In the genomic region with DNA sequence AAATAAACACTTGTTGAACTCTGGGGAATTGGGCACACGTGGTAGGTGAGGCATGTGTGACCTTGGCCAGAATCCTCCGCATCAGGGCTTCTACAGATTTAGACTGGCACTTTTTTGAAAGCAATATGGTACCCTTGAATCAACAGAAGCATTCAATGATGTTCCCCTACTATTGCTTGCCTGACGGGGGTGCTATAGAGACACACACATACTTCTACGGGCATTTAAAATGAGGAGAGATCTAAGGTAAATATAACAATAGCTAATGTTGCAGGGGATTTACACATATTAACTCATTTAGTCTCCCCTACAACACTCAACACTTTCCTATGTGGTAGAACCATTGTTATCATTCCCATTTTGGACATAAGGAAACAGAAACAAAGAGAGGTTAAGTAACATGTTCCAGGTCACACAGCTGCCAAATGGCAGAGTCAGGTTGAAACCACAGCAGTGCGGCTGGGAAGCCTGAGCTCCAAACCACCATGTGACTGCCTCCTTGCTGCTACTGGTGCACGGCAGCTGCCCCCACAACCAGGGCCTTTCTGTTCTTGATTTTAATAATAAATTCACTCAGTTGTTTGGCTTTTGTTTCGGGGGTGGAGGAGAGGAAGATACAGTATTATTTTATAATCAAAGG, we compare ENCODE assay signal across 11 cellular contexts.
DNase-seq lines count a peak whose midpoint lies in the region; ATAC-seq, FAIRE-seq and TF ChIP-seq lines count a peak whose summit lies in the region.
"Had no signal": no experiment of that assay in that cellular context is flagged by ENCODE, and none has a peak within 500 bp of the region (broad histone marks: within the 10 kb centered on the region; RNA-seq: fewer than 3 reads in every experiment).

No MANE protein-coding gene starts in this region.

- no peak overlapping the region for H4K5ac ChIP-seq in H1 (ENCODE audit: insufficient read length, low read depth, low read length)

- no peak overlapping the region for H4K91ac ChIP-seq in H1 (replicated peaks; ENCODE audit: insufficient read length, low read length)

- WGBS in H1 (ENCODE audit: extremely low coverage in 1 of 2, insufficient coverage in 1 of 2, insufficient read length in 1 of 2, insufficient replicate concordance in 2 of 2, low coverage in 1 of 2, low lambda C conversion rate in 2 of 2, missing lambda C conversion rate in 1 of 2), 2 experiments, result 86% methylated on average over 7 of the region's 7 CpGs; no CpG with 5 or more reads in 1 of the 2 experiments
- WGBS in thyroid gland, 2 donors, result 85 to 87% methylated on average over 7 of the region's 7 CpGs

- H3K56ac ChIP-seq in H1 (replicated peaks; ENCODE audit: insufficient read length, low read depth, low read length), result no peak overlapping the region

- H3K23ac ChIP-seq in H1 (ENCODE audit: insufficient read length), result no peak overlapping the region

- no peak overlapping the region for H2BK120ac ChIP-seq in H1 (replicated peaks; ENCODE audit: low read depth, low read length)

- H2BK5ac ChIP-seq in H1 (ENCODE audit: low read depth, low read length), result no peak overlapping the region

- ATAC-seq in GM18498 (IDR thresholded peaks at IDR 0.05; ENCODE audit: unreplicated experiment), result peak; percentile 79
- peak; percentile 63 for ATAC-seq in GM19468 (IDR thresholded peaks at IDR 0.05; ENCODE audit: extremely low read depth, unreplicated experiment)
- ATAC-seq in HG03103 (IDR thresholded peaks at IDR 0.05; ENCODE audit: low read depth, unreplicated experiment), result peak; percentile 75
- ATAC-seq in left lobe of liver, result no peak

- no peaks in the 10 kb centered on the region for H3K9me3 ChIP-seq in H1 (ENCODE audit: insufficient read depth in 2 of 2, low read depth in 1 of 2, low read length in 1 of 2)
- H3K9me3 ChIP-seq in thyroid gland, result no peaks in the 10 kb centered on the region

- no peak for TF ChIP-seq POLR2A in H1 (IDR thresholded peaks at IDR 0.05; ENCODE audit: control extremely low read depth in 1 of 2, low read depth in 2 of 2, low read length in 2 of 2)
- no peak for TF ChIP-seq POLR2A in thyroid gland (IDR thresholded peaks at IDR 0.05)

- H3K23me2 ChIP-seq in H1 (ENCODE audit: low read depth, low read length), result no peaks in the 10 kb centered on the region

- no peak overlapping the region for H4K8ac ChIP-seq in H1 (ENCODE audit: extremely low read depth, insufficient read depth, low read length)

- H3K36me3 ChIP-seq in H1 (ENCODE audit: control insufficient read depth in 2 of 4, insufficient read depth in 4 of 4, low read length in 3 of 4) (no peaks in the 10 kb centered on the region), thyroid gland (no peaks in the 10 kb centered on the region)

- H3K27me3 ChIP-seq in H1 (replicated peaks in 1 of 4; ENCODE audit: control insufficient read depth in 3 of 4, extremely low read depth in 1 of 4, insufficient read depth in 3 of 4, low read length in 3 of 4) (no peaks in the 10 kb centered on the region), thyroid gland (no peaks in the 10 kb centered on the region)

- H3K18ac ChIP-seq in H1 (ENCODE audit: extremely low read depth, low read length), result no peak overlapping the region

- H3K4ac ChIP-seq in H1 (replicated peaks; ENCODE audit: insufficient read length, low read depth, low read length), result no peak overlapping the region

- intact Hi-C loops in thyroid gland (cut with DNase I), result no loop called here

- H3K9ac ChIP-seq in H1 (replicated peaks in 1 of 4; ENCODE audit: extremely low read depth in 1 of 4, low read depth in 3 of 4, low read length in 3 of 4), result no peak overlapping the region
- H3K9ac ChIP-seq: KMS-11 had no signal

- DNase-seq in H1 (ENCODE audit: low read depth in 1 of 2, low spot score in 2 of 2) (no peak), NCI-H1694 (lab: John Stamatoyannopoulos, UW) (no peak), cortex of kidney (lab: John Stamatoyannopoulos, UW) (no peak), thyroid gland (no peak), left lobe of liver (ENCODE audit: low spot score) (no peak)
- DNase-seq: activated gamma-delta T cell had no signal

- no peak for TF ChIP-seq EP300 in H1 (IDR thresholded peaks at IDR 0.05; ENCODE audit: borderline replicate concordance in 1 of 2, low read depth in 2 of 2, low read length in 2 of 2)

- TF ChIP-seq RAD21 in H1 (IDR thresholded peaks at IDR 0.05 in 1 of 2, conservative IDR thresholded peaks at IDR 0.05 in 1 of 2; ENCODE audit: low read depth in 2 of 2, low read length in 2 of 2), result peak; percentile 45 to 55

- no peak for FAIRE-seq in H1 (lab: Jason Lieb, UNC)

- no peaks in the 10 kb centered on the region for H3K79me1 ChIP-seq in H1 (ENCODE audit: low read depth, low read length)

- H3K79me2 ChIP-seq in H1 (ENCODE audit: control insufficient read depth in 1 of 2, insufficient read depth in 2 of 2, low read length in 2 of 2), result no peaks in the 10 kb centered on the region

- no peak overlapping the region for H3K27ac ChIP-seq in H1 (ENCODE audit: low read depth, low read length)
- no peak overlapping the region for H3K27ac ChIP-seq in thyroid gland
- H3K27ac ChIP-seq: KMS-11 had no signal

- H2BK15ac ChIP-seq in H1 (ENCODE audit: low read length), result no peak overlapping the region

- no peak overlapping the region for H2BK12ac ChIP-seq in H1 (ENCODE audit: low read depth, low read length)

- H2AFZ ChIP-seq in H1 (ENCODE audit: low read length), result no peak overlapping the region

- no peak overlapping the region for H3K4me2 ChIP-seq in H1 (ENCODE audit: insufficient read depth in 1 of 2, low read depth in 2 of 2, low read length in 2 of 2)
- H3K4me2 ChIP-seq: KMS-11 had no signal

- no peak overlapping the region for H2AK5ac ChIP-seq in H1 (ENCODE audit: low read depth, low read length)

- no peak overlapping the region for H3K4me3 ChIP-seq in H1 (ENCODE audit: extremely low read depth in 1 of 4, insufficient read depth in 2 of 4, low read depth in 3 of 4, low read length in 4 of 4)
- H3K4me3 ChIP-seq in thyroid gland (replicated peaks in 1 of 3), result no peak overlapping the region
- H3K4me3 ChIP-seq: lung had no signal

- H3K4me1 ChIP-seq in H1 (replicated peaks in 1 of 4; ENCODE audit: control insufficient read depth in 3 of 4, insufficient read depth in 4 of 4, low read length in 3 of 4), result no peaks in the 10 kb centered on the region
- H3K4me1 ChIP-seq in thyroid gland, result no peaks in the 10 kb centered on the region

- H2BK20ac ChIP-seq in H1 (ENCODE audit: low read length), result no peak overlapping the region

- POLR2A ChIA-PET in H1 (lab: Charles Lee; ENCODE audit: partially characterized antibody), result no interaction called here

- no peaks in the 10 kb centered on the region for H4K20me1 ChIP-seq in H1 (replicated peaks in 1 of 2; ENCODE audit: control insufficient read depth in 1 of 2, insufficient read depth in 2 of 2, low read length in 2 of 2)

- TF ChIP-seq CTCF in H1 (IDR thresholded peaks at IDR 0.05; ENCODE audit: control extremely low read depth in 1 of 3, insufficient read depth in 1 of 3, low read depth in 1 of 3, low read length in 3 of 3) (peak in 2 of 3 experiments; percentile 33 to 48; a peak in 2 of 4 replicates), thyroid gland (IDR thresholded peaks at IDR 0.05) (no peak)

- H3K14ac ChIP-seq in H1 (ENCODE audit: insufficient read length), result no peak overlapping the region

- CTCF ChIA-PET in H1 (lab: Charles Lee; ENCODE audit: partially characterized antibody), result interaction anchor here (0.6 to 7.0 kb wide), 20 partner anchors 8 to 578 kb away, joined by 3 to 56 read pairs (median 4); no protein-coding TSS in a partner anchor

TF ChIP-seq in H1, 55 proteins besides CTCF, POLR2A, EP300 and RAD21:
- TF ChIP-seq YY1 (IDR thresholded peaks at IDR 0.05; ENCODE audit: low read depth, low read length) (peak; percentile 79), PHF8 (conservative IDR thresholded peaks at IDR 0.05; ENCODE audit: low read depth, low read length) (no peak)

Comparison
In these comparisons a context has a peak if more than half of its experiments do, and no peak if none do; other contexts are left out.
1. CTCF ChIP-seq: peak in H1 (2 of 3); none in thyroid gland (0 of 6).